ENCODE assay signal across 24 cellular contexts in the genomic region with DNA sequence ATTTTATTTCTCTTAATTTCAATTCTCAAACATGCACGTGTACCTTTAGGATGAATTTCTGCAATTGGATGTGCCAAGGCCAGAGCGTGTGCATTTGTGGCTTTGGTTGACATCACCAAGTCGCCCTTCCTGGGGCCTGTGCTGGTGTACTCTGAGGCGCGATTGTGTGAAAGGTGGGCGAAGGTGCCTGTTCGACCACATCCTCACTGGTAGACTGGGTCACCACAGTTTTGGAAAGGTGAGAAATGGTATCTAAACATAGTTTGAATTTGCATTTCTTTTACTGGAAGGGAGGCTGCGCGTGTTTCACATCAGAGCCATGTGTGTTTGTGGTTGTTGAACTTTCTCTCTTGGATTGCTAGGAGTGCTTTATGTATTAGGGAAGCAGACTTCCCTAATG.
DNase-seq lines count a peak whose midpoint lies in the region; ATAC-seq and TF ChIP-seq lines count a peak whose summit lies in the region.
"Had no signal": no experiment of that assay in that cellular context is flagged by ENCODE, and none has a peak within 500 bp of the region (broad histone marks: within the 10 kb centered on the region; RNA-seq: fewer than 3 reads in every experiment).

No MANE protein-coding gene starts in this region.

- H3K27me3 Mint-ChIP-seq in activated CD4-positive, alpha-beta memory T cell treated with anti-CD3 and anti-CD28 coated beads for 36 hours, result no peaks in the 10 kb centered on the region
- no peaks in the 10 kb centered on the region for H3K27me3 Mint-ChIP-seq in activated CD4-positive, alpha-beta memory T cell treated with anti-CD3 and anti-CD28 coated beads, Interleukin-2, amount 10 ng/mL, durations not matched to agents 7 days and 5 days
- no peaks in the 10 kb centered on the region for H3K27me3 Mint-ChIP-seq in activated T-helper 2 cell treated with anti-CD3 and anti-CD28 coated beads, Interferon-gamma antibody, Interleukin-2, Interleukin-4, amounts not matched to agents 10 μg/mL and 5 μg/mL and 100 μg/mL, durations not matched to agents 14 hours and 24 hours and 36 hours (ENCODE audit: low read depth)
- H3K27me3 Mint-ChIP-seq in naive thymus-derived CD8-positive, alpha-beta T cell, result peaks cover 0 to 3% (median 0%) of the 10 kb centered on the region in 5 donors

- H3K4me2 ChIP-seq in DND-41 (ENCODE audit: insufficient read depth, low read length), result no peak overlapping the region
- H3K4me2 ChIP-seq: PC-9 had no signal

- H3K4me1 Mint-ChIP-seq in activated CD4-positive, alpha-beta memory T cell treated with anti-CD3 and anti-CD28 coated beads for 36 hours (ENCODE audit: low read depth), result peaks cover 21% of the 10 kb centered on the region
- peaks cover 16% of the 10 kb centered on the region for H3K4me1 Mint-ChIP-seq in activated CD4-positive, alpha-beta memory T cell treated with anti-CD3 and anti-CD28 coated beads, Interleukin-2, amount 10 ng/mL, durations not matched to agents 7 days and 5 days
- H3K4me1 Mint-ChIP-seq in activated T-helper 2 cell treated with anti-CD3 and anti-CD28 coated beads, Interferon-gamma antibody, Interleukin-2, Interleukin-4, amounts not matched to agents 10 μg/mL and 5 μg/mL and 100 μg/mL, durations not matched to agents 14 hours and 24 hours and 36 hours (ENCODE audit: low read depth), result peaks cover 35% of the 10 kb centered on the region
- H3K4me1 Mint-ChIP-seq in naive thymus-derived CD8-positive, alpha-beta T cell, result peaks cover 21 to 68% (median 54%) of the 10 kb centered on the region in 4 donors
- H3K4me1 Mint-ChIP-seq: H9 had no signal

- intact Hi-C loops in activated CD4-positive, alpha-beta memory T cell treated with anti-CD3 and anti-CD28 coated beads for 36 hours (cut with micrococcal nuclease), result no loop called here
- intact Hi-C loops in activated T-helper 2 cell treated with anti-CD3 and anti-CD28 coated beads, Interferon-gamma antibody, Interleukin-2, Interleukin-4, amounts not matched to agents 10 μg/mL and 5 μg/mL and 100 μg/mL, durations not matched to agents 14 hours and 24 hours and 36 hours (cut with micrococcal nuclease), result no loop called here

- no peaks in the 10 kb centered on the region for H3K27me3 ChIP-seq in DND-41 (ENCODE audit: insufficient read depth, low read length, poor library complexity)
- H3K27me3 ChIP-seq: ascending aorta, esophagus muscularis mucosa, gastroesophageal sphincter, suprapubic skin had no signal

- no peaks in the 10 kb centered on the region for H3K9me3 ChIP-seq in DND-41 (ENCODE audit: insufficient read depth, low read length, severe bottlenecking)
- H3K9me3 ChIP-seq: esophagus muscularis mucosa, gastroesophageal sphincter, prostate gland, suprapubic skin had no signal

- peaks cover 10% of the 10 kb centered on the region for H3K79me2 ChIP-seq in DND-41 (ENCODE audit: insufficient read depth, low read length)

- H3K27ac ChIP-seq in DND-41 (ENCODE audit: low read length), result no peak overlapping the region
- H3K27ac ChIP-seq: ascending aorta, esophagus muscularis mucosa, gastroesophageal sphincter, PC-9, prostate gland, suprapubic skin had no signal

- TF ChIP-seq CTCF in DND-41 (IDR thresholded peaks at IDR 0.05; ENCODE audit: borderline replicate concordance, extremely low read depth, low read length, poor library complexity, severe bottlenecking), result no peak

- peak; percentile 54; the same call in 2 of the 3 replicates for ATAC-seq in DND-41 (ENCODE audit: insufficient read depth, low read depth)
- peak; percentile 43 to 71 for ATAC-seq in naive thymus-derived CD8-positive, alpha-beta T cell
- ATAC-seq in GM21529 (IDR thresholded peaks at IDR 0.05; ENCODE audit: unreplicated experiment), result no peak
- no peak for ATAC-seq in GM18498 (IDR thresholded peaks at IDR 0.05; ENCODE audit: unreplicated experiment)
- ATAC-seq: gastroesophageal sphincter, left colon had no signal

- peaks cover 7% of the 10 kb centered on the region for H3K4me1 ChIP-seq in DND-41 (ENCODE audit: insufficient read depth, low read length)
- H3K4me1 ChIP-seq: ascending aorta, suprapubic skin had no signal

- H3K27ac Mint-ChIP-seq in activated CD4-positive, alpha-beta memory T cell treated with anti-CD3 and anti-CD28 coated beads for 36 hours, result no peak overlapping the region
- no peak overlapping the region for H3K27ac Mint-ChIP-seq in activated CD4-positive, alpha-beta memory T cell treated with anti-CD3 and anti-CD28 coated beads, Interleukin-2, amount 10 ng/mL, durations not matched to agents 7 days and 5 days
- peak overlapping the region; percentile 39 for H3K27ac Mint-ChIP-seq in activated T-helper 2 cell treated with anti-CD3 and anti-CD28 coated beads, Interferon-gamma antibody, Interleukin-2, Interleukin-4, amounts not matched to agents 10 μg/mL and 5 μg/mL and 100 μg/mL, durations not matched to agents 14 hours and 24 hours and 36 hours
- peak overlapping the region in 9 of 10 donors; percentile 2 to 80 (median 57) for H3K27ac Mint-ChIP-seq in naive thymus-derived CD8-positive, alpha-beta T cell
- H3K27ac Mint-ChIP-seq: H9, nephron progenitor cell had no signal

- no peak overlapping the region for H3K4me3 Mint-ChIP-seq in activated CD4-positive, alpha-beta memory T cell treated with anti-CD3 and anti-CD28 coated beads for 36 hours
- H3K4me3 Mint-ChIP-seq in activated CD4-positive, alpha-beta memory T cell treated with anti-CD3 and anti-CD28 coated beads, Interleukin-2, amount 10 ng/mL, durations not matched to agents 7 days and 5 days, result no peak overlapping the region
- no peak overlapping the region for H3K4me3 Mint-ChIP-seq in activated T-helper 2 cell treated with anti-CD3 and anti-CD28 coated beads, Interferon-gamma antibody, Interleukin-2, Interleukin-4, amounts not matched to agents 10 μg/mL and 5 μg/mL and 100 μg/mL, durations not matched to agents 14 hours and 24 hours and 36 hours (ENCODE audit: low read depth)
- peak overlapping the region in 8 of 10 donors; percentile 9 to 56 (median 34) for H3K4me3 Mint-ChIP-seq in naive thymus-derived CD8-positive, alpha-beta T cell
- H3K4me3 Mint-ChIP-seq: activated T-cell treated with anti-CD3 and anti-CD28 coated beads, Interleukin-2, amount 50 U/mL, for 4 hours; CD14-positive monocyte; H9; nephron progenitor cell had no signal

- DNase-seq in activated CD4-positive, alpha-beta memory T cell treated with anti-CD3 and anti-CD28 coated beads for 36 hours, result peak; percentile 35
- DNase-seq in activated CD4-positive, alpha-beta memory T cell treated with anti-CD3 and anti-CD28 coated beads, Interleukin-2, amount 10 ng/mL, durations not matched to agents 7 days and 5 days, result no peak
- DNase-seq in DND-41, result peak; percentile 20
- DNase-seq in activated T-helper 2 cell treated with anti-CD3 and anti-CD28 coated beads, Interferon-gamma antibody, Interleukin-2, Interleukin-4, amounts not matched to agents 10 μg/mL and 5 μg/mL and 100 μg/mL, durations not matched to agents 14 hours and 24 hours and 36 hours (ENCODE audit: low spot score), result no peak
- peak in 3 of 10 donors; percentile 30 to 38 (median 36) for DNase-seq in naive thymus-derived CD8-positive, alpha-beta T cell
- no peak for DNase-seq in UCSD-AML1 (lab: John Stamatoyannopoulos, UW; ENCODE audit: unreplicated experiment)
- DNase-seq: activated CD4-positive, CD25-positive, alpha-beta regulatory T cell; activated T-cell treated with anti-CD3 and anti-CD28 coated beads, Interleukin-2, amount 50 U/mL, for 4 hours; cerebellar nuclear complex; effector CD4-positive, alpha-beta T cell; H9; left colon; NCI-H1694; NCI-H748 treated with DMSO at 0.1 percent for 48 hours; nephron progenitor cell; PC-9 had no signal

- POLR2A ChIA-PET in activated CD4-positive, alpha-beta memory T cell treated with anti-CD3 and anti-CD28 coated beads for 36 hours (lab: Charles Lee), result no interaction called here
- POLR2A ChIA-PET in activated CD4-positive, alpha-beta memory T cell treated with anti-CD3 and anti-CD28 coated beads, Interleukin-2, amount 10 ng/mL, durations not matched to agents 7 days and 5 days (lab: Charles Lee), result no interaction called here
- POLR2A ChIA-PET in naive thymus-derived CD8-positive, alpha-beta T cell (lab: Charles Lee), result no interaction called here

- H3K36me3 ChIP-seq in DND-41 (ENCODE audit: insufficient read depth, low read length), result peaks cover 2% of the 10 kb centered on the region; the same call in 1 of the 2 replicates
- H3K36me3 ChIP-seq: prostate gland had no signal

- no peak overlapping the region for H2AFZ ChIP-seq in DND-41 (ENCODE audit: low read depth, low read length)
- H2AFZ ChIP-seq: PC-9 had no signal

- H4K20me1 ChIP-seq in DND-41 (ENCODE audit: insufficient read depth, low read length), result no peaks in the 10 kb centered on the region

- H3K9ac ChIP-seq in DND-41 (ENCODE audit: low read depth, low read length), result no peak overlapping the region

- no peaks in the 10 kb centered on the region for H3K36me3 Mint-ChIP-seq in activated CD4-positive, alpha-beta memory T cell treated with anti-CD3 and anti-CD28 coated beads for 36 hours
- no peaks in the 10 kb centered on the region for H3K36me3 Mint-ChIP-seq in activated CD4-positive, alpha-beta memory T cell treated with anti-CD3 and anti-CD28 coated beads, Interleukin-2, amount 10 ng/mL, durations not matched to agents 7 days and 5 days (ENCODE audit: low read depth)
- H3K36me3 Mint-ChIP-seq in activated T-helper 2 cell treated with anti-CD3 and anti-CD28 coated beads, Interferon-gamma antibody, Interleukin-2, Interleukin-4, amounts not matched to agents 10 μg/mL and 5 μg/mL and 100 μg/mL, durations not matched to agents 14 hours and 24 hours and 36 hours (ENCODE audit: low read depth), result peaks cover 24% of the 10 kb centered on the region
- H3K36me3 Mint-ChIP-seq in naive thymus-derived CD8-positive, alpha-beta T cell, result peaks cover 0 to 12% (median 8%) of the 10 kb centered on the region in 3 donors

- H3K4me3 ChIP-seq in DND-41 (ENCODE audit: low read depth in 1 of 2, low read length in 2 of 2), result no peak overlapping the region
- H3K4me3 ChIP-seq: ascending aorta, esophagus muscularis mucosa, gastroesophageal sphincter, PC-9, prostate gland, suprapubic skin had no signal

- H3K9me3 Mint-ChIP-seq in activated CD4-positive, alpha-beta memory T cell treated with anti-CD3 and anti-CD28 coated beads for 36 hours, result peaks cover 4% of the 10 kb centered on the region
- H3K9me3 Mint-ChIP-seq in activated CD4-positive, alpha-beta memory T cell treated with anti-CD3 and anti-CD28 coated beads, Interleukin-2, amount 10 ng/mL, durations not matched to agents 7 days and 5 days, result peaks cover 5% of the 10 kb centered on the region
- peaks cover 20% of the 10 kb centered on the region for H3K9me3 Mint-ChIP-seq in activated T-helper 2 cell treated with anti-CD3 and anti-CD28 coated beads, Interferon-gamma antibody, Interleukin-2, Interleukin-4, amounts not matched to agents 10 μg/mL and 5 μg/mL and 100 μg/mL, durations not matched to agents 14 hours and 24 hours and 36 hours
- peaks cover 0 to 8% (median 5%) of the 10 kb centered on the region in 9 donors for H3K9me3 Mint-ChIP-seq in naive thymus-derived CD8-positive, alpha-beta T cell

- CTCF ChIA-PET in activated CD4-positive, alpha-beta memory T cell treated with anti-CD3 and anti-CD28 coated beads for 36 hours (lab: Charles Lee), result no interaction called here
- CTCF ChIA-PET in activated CD4-positive, alpha-beta memory T cell treated with anti-CD3 and anti-CD28 coated beads, Interleukin-2, amount 10 ng/mL, durations not matched to agents 7 days and 5 days (lab: Charles Lee), result no interaction called here

Comparison
In these comparisons a context has a peak if more than half of its experiments do, and no peak if none do; other contexts are left out.
1. DNase-seq: peak in activated CD4-positive, alpha-beta memory T cell treated with anti-CD3 and anti-CD28 coated beads for 36 hours (single experiment) and DND-41 (single experiment); none in activated CD4-positive, alpha-beta memory T cell treated with anti-CD3 and anti-CD28 coated beads, Interleukin-2, amount 10 ng/mL, durations not matched to agents 7 days and 5 days (single experiment), activated T-helper 2 cell treated with anti-CD3 and anti-CD28 coated beads, Interferon-gamma antibody, Interleukin-2, Interleukin-4, amounts not matched to agents 10 μg/mL and 5 μg/mL and 100 μg/mL, durations not matched to agents 14 hours and 24 hours and 36 hours (single experiment) and UCSD-AML1 (single experiment).
2. H3K27ac Mint-ChIP-seq: peak in activated T-helper 2 cell treated with anti-CD3 and anti-CD28 coated beads, Interferon-gamma antibody, Interleukin-2, Interleukin-4, amounts not matched to agents 10 μg/mL and 5 μg/mL and 100 μg/mL, durations not matched to agents 14 hours and 24 hours and 36 hours (single experiment) and naive thymus-derived CD8-positive, alpha-beta T cell (9 of 10); none in activated CD4-positive, alpha-beta memory T cell treated with anti-CD3 and anti-CD28 coated beads for 36 hours (single experiment) and activated CD4-positive, alpha-beta memory T cell treated with anti-CD3 and anti-CD28 coated beads, Interleukin-2, amount 10 ng/mL, durations not matched to agents 7 days and 5 days (single experiment).
3. H3K4me3 Mint-ChIP-seq: peak in naive thymus-derived CD8-positive, alpha-beta T cell (8 of 10); none in activated CD4-positive, alpha-beta memory T cell treated with anti-CD3 and anti-CD28 coated beads for 36 hours (single experiment), activated CD4-positive, alpha-beta memory T cell treated with anti-CD3 and anti-CD28 coated beads, Interleukin-2, amount 10 ng/mL, durations not matched to agents 7 days and 5 days (single experiment) and activated T-helper 2 cell treated with anti-CD3 and anti-CD28 coated beads, Interferon-gamma antibody, Interleukin-2, Interleukin-4, amounts not matched to agents 10 μg/mL and 5 μg/mL and 100 μg/mL, durations not matched to agents 14 hours and 24 hours and 36 hours (single experiment).
4. ATAC-seq: peak in DND-41 (single experiment) and naive thymus-derived CD8-positive, alpha-beta T cell (2 of 2); none in GM21529 (single experiment) and GM18498 (single experiment).